Comparison of ENCODE assay signal across 8 cellular contexts in the genomic region with DNA sequence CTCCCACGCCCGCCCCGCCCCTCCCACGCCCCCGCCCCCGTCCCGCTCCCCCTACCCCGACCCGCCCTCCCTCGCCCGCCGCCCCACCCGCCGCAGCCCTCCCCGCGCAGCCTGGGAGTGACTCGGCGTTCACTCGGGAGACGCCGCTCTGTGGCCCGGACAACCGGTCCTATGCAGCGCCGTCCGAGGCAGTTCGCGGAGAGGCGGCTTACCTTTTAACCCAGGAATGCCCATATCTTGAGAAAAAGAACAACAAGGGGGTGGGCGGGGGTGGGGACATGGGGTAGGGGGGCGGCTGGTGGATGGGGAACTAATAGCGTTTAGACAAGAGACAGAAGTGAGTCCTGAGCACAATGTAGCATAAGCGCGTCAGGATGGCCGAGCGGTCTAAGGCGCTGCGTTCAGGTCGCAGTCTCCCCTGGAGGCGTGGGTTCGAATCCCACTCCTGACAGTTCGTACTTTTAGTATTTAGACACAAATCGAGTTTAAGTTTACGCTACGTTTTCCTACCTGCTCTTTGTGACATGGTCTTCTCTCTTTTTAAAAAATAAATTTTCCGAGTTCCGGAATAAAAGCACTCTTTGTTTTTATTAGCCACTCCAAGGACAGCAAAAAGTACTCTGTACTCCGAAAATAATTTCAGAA. TPM values are rescaled to one million over a fixed set of nuclear protein-coding genes. Genes with fewer than 3 reads are reported as not detected.
DNase-seq lines count a peak whose midpoint lies in the region; ATAC-seq, FAIRE-seq and TF ChIP-seq lines count a peak whose summit lies in the region.

No MANE protein-coding gene starts in this region.

- no peaks in the 10 kb centered on the region for H3K79me2 ChIP-seq in fibroblast of lung (ENCODE audit: control insufficient read depth, insufficient read depth, low read length)

- peaks cover 0 to 2% (median 0%) of the 10 kb centered on the region in 3 donors for H3K9me3 Mint-ChIP-seq in IgD-negative memory B cell
- peaks cover 5% of the 10 kb centered on the region for H3K9me3 Mint-ChIP-seq in activated T-helper 1 cell treated with anti-CD3 and anti-CD28 coated beads, Interleukin-12 subunit alpha, Interleukin-12 subunit beta, Interleukin-2, Interleukin-4 antibody, amounts not matched to agents 30 ng/mL and 10 ng/mL and 1 ng/mL, durations not matched to agents 14 hours and 24 hours and 36 hours
- peaks cover 0 to 6% (median 0%) of the 10 kb centered on the region in 9 donors for H3K9me3 Mint-ChIP-seq in naive thymus-derived CD8-positive, alpha-beta T cell

- intact Hi-C loops in activated T-helper 1 cell treated with anti-CD3 and anti-CD28 coated beads, Interleukin-12 subunit alpha, Interleukin-12 subunit beta, Interleukin-2, Interleukin-4 antibody, amounts not matched to agents 30 ng/mL and 10 ng/mL and 1 ng/mL, durations not matched to agents 14 hours and 24 hours and 36 hours (cut with micrococcal nuclease), result loop anchor here (1.0 kb wide), 5 partner anchors 11 to 64 kb away; a partner anchor contains a TSS

- peak overlapping the region; percentile 90 for H2AFZ ChIP-seq in fibroblast of lung (ENCODE audit: low read length)

- FAIRE-seq in RCC 7860 (lab: Jason Lieb, UNC), result no peak

- H3K27me3 Mint-ChIP-seq in IgD-negative memory B cell, result no peaks in the 10 kb centered on the region
- peaks cover 3% of the 10 kb centered on the region for H3K27me3 Mint-ChIP-seq in activated T-helper 1 cell treated with anti-CD3 and anti-CD28 coated beads, Interleukin-12 subunit alpha, Interleukin-12 subunit beta, Interleukin-2, Interleukin-4 antibody, amounts not matched to agents 30 ng/mL and 10 ng/mL and 1 ng/mL, durations not matched to agents 14 hours and 24 hours and 36 hours (ENCODE audit: insufficient read depth)
- peaks cover 0 to 3% (median 0%) of the 10 kb centered on the region in 5 donors for H3K27me3 Mint-ChIP-seq in naive thymus-derived CD8-positive, alpha-beta T cell

- H3K9me3 ChIP-seq in fibroblast of lung (ENCODE audit: control insufficient read depth, insufficient read depth, low read depth, low read length), result no peaks in the 10 kb centered on the region

- H3K27ac ChIP-seq in fibroblast of lung (ENCODE audit: insufficient read depth, low read length), result peak overlapping the region; percentile 86

- H3K9ac ChIP-seq in fibroblast of lung (ENCODE audit: insufficient read depth, low read length), result no peak overlapping the region

- H3K36me3 Mint-ChIP-seq in IgD-negative memory B cell, result peaks cover 6% of the 10 kb centered on the region
- H3K36me3 Mint-ChIP-seq in activated T-helper 1 cell treated with anti-CD3 and anti-CD28 coated beads, Interleukin-12 subunit alpha, Interleukin-12 subunit beta, Interleukin-2, Interleukin-4 antibody, amounts not matched to agents 30 ng/mL and 10 ng/mL and 1 ng/mL, durations not matched to agents 14 hours and 24 hours and 36 hours (ENCODE audit: low read depth), result peaks cover 3% of the 10 kb centered on the region
- peaks cover 0 to 2% (median 0%) of the 10 kb centered on the region in 3 donors for H3K36me3 Mint-ChIP-seq in naive thymus-derived CD8-positive, alpha-beta T cell

- TF ChIP-seq CTCF in fibroblast of lung (conservative IDR thresholded peaks at IDR 0.05 in 1 of 2, IDR thresholded peaks at IDR 0.05 in 1 of 2; ENCODE audit: low read depth in 1 of 2, low read length in 2 of 2), result no peak

- H3K4me3 Mint-ChIP-seq in IgD-negative memory B cell, result peak overlapping the region; percentile 84 to 95 (median 92)
- peak overlapping the region; percentile 83 for H3K4me3 Mint-ChIP-seq in activated T-helper 1 cell treated with anti-CD3 and anti-CD28 coated beads, Interleukin-12 subunit alpha, Interleukin-12 subunit beta, Interleukin-2, Interleukin-4 antibody, amounts not matched to agents 30 ng/mL and 10 ng/mL and 1 ng/mL, durations not matched to agents 14 hours and 24 hours and 36 hours
- peak overlapping the region; percentile 83 to 97 (median 89) for H3K4me3 Mint-ChIP-seq in naive thymus-derived CD8-positive, alpha-beta T cell

- ATAC-seq in GM21576 (IDR thresholded peaks at IDR 0.05; ENCODE audit: unreplicated experiment), result peak; percentile 45
- ATAC-seq in naive thymus-derived CD8-positive, alpha-beta T cell, result peak; percentile 70 to 82

- H3K36me3 ChIP-seq in fibroblast of lung (ENCODE audit: control insufficient read depth, insufficient read depth, low read length), result no peaks in the 10 kb centered on the region

- POLR2A ChIA-PET in naive thymus-derived CD8-positive, alpha-beta T cell (lab: Charles Lee), result interaction anchor here (0.5 to 5.3 kb wide), 10 partner anchors 12 to 199 kb away, joined by 3 to 59 read pairs (median 6); a partner anchor contains a TSS

- H3K4me3 ChIP-seq in fibroblast of lung (replicated peaks in 1 of 4; ENCODE audit: control extremely low read depth in 1 of 4, insufficient read depth in 1 of 4, low read depth in 3 of 4, low read length in 4 of 4), result peak overlapping the region; percentile 47 to 79 (median 52)

- peak; percentile 66 for DNase-seq in DMS153 (lab: John Stamatoyannopoulos, UW)
- peak; percentile 68 for DNase-seq in RCC 7860 (ENCODE audit: low spot score)
- peak; percentile 78 for DNase-seq in activated T-helper 1 cell treated with anti-CD3 and anti-CD28 coated beads, Interleukin-12 subunit alpha, Interleukin-12 subunit beta, Interleukin-2, Interleukin-4 antibody, amounts not matched to agents 30 ng/mL and 10 ng/mL and 1 ng/mL, durations not matched to agents 14 hours and 24 hours and 36 hours (ENCODE audit: low spot score)
- peak; percentile 80 to 87 for DNase-seq in fibroblast of lung (ENCODE audit: low read depth in 2 of 2)
- DNase-seq in naive thymus-derived CD8-positive, alpha-beta T cell, result peak; percentile 76 to 92 (median 86)
- DNase-seq in stimulated activated naive CD4-positive, alpha-beta T cell (lab: John Stamatoyannopoulos, UW), result peak; percentile 79 to 94 (median 90)

- H3K4me2 ChIP-seq in fibroblast of lung (ENCODE audit: extremely low read depth, insufficient read depth, low read length), result peak overlapping the region; percentile 75

- no peaks in the 10 kb centered on the region for H4K20me1 ChIP-seq in fibroblast of lung (ENCODE audit: control insufficient read depth, extremely low read depth, insufficient read depth, low read length)

- H3K27ac Mint-ChIP-seq in IgD-negative memory B cell, result peak overlapping the region; percentile 91 to 100 (median 98)
- H3K27ac Mint-ChIP-seq in activated T-helper 1 cell treated with anti-CD3 and anti-CD28 coated beads, Interleukin-12 subunit alpha, Interleukin-12 subunit beta, Interleukin-2, Interleukin-4 antibody, amounts not matched to agents 30 ng/mL and 10 ng/mL and 1 ng/mL, durations not matched to agents 14 hours and 24 hours and 36 hours, result peak overlapping the region; percentile 97
- H3K27ac Mint-ChIP-seq in naive thymus-derived CD8-positive, alpha-beta T cell, result peak overlapping the region; percentile 67 to 98 (median 94)

- H3K4me1 Mint-ChIP-seq in IgD-negative memory B cell, result peaks cover 31 to 42% (median 40%) of the 10 kb centered on the region in 3 donors
- H3K4me1 Mint-ChIP-seq in activated T-helper 1 cell treated with anti-CD3 and anti-CD28 coated beads, Interleukin-12 subunit alpha, Interleukin-12 subunit beta, Interleukin-2, Interleukin-4 antibody, amounts not matched to agents 30 ng/mL and 10 ng/mL and 1 ng/mL, durations not matched to agents 14 hours and 24 hours and 36 hours (ENCODE audit: low read depth), result peaks cover 35% of the 10 kb centered on the region
- peaks cover 13 to 41% (median 34%) of the 10 kb centered on the region in 4 donors for H3K4me1 Mint-ChIP-seq in naive thymus-derived CD8-positive, alpha-beta T cell

- no peaks in the 10 kb centered on the region for H3K27me3 ChIP-seq in fibroblast of lung (ENCODE audit: control insufficient read depth, insufficient read depth, low read length)

- H3K4me1 ChIP-seq in fibroblast of lung (ENCODE audit: control insufficient read depth, extremely low read depth, insufficient read depth, low read length), result no peaks in the 10 kb centered on the region

RNA-seq across cellular contexts. Expression of a gene that starts 17.2 kb away (rescaled TPM):
- polyA plus RNA-seq in IgD-negative memory B cell (120 TPM), fibroblast of lung (58.7 and 74.9 TPM in 2 replicates)
- 77.6 and 86.8 TPM in 2 replicates for total RNA-seq in activated T-helper 1 cell treated with anti-CD3 and anti-CD28 coated beads, Interleukin-12 subunit alpha, Interleukin-12 subunit beta, Interleukin-2, Interleukin-4 antibody, amounts not matched to agents 30 ng/mL and 10 ng/mL and 1 ng/mL, durations not matched to agents 14 hours and 24 hours and 36 hours
- total RNA-seq in fibroblast of lung, result 90.4 and 111 TPM in 2 replicates
- 50.1 and 58.4 TPM in 2 replicates for polyA plus RNA-seq in fibroblast of lung (2012)
- polyA minus RNA-seq in fibroblast of lung (ENCODE audit: low replicate concordance), result 6.0 and 7.6 TPM in 2 replicates
- 10 to 100 TPM; 73.3 to 77.5 TPM for total RNA-seq in naive thymus-derived CD8-positive, alpha-beta T cell
- 100 to 1,000 TPM; 110 to 183 (median 151) TPM for polyA plus RNA-seq in naive thymus-derived CD8-positive, alpha-beta T cell

RNA-seq across cellular contexts. Expression of a gene that starts 20.9 kb away (rescaled TPM):
- polyA plus RNA-seq in IgD-negative memory B cell (3.7 TPM), fibroblast of lung (not detected in 2 replicates)
- not detected in 2 replicates for total RNA-seq in activated T-helper 1 cell treated with anti-CD3 and anti-CD28 coated beads, Interleukin-12 subunit alpha, Interleukin-12 subunit beta, Interleukin-2, Interleukin-4 antibody, amounts not matched to agents 30 ng/mL and 10 ng/mL and 1 ng/mL, durations not matched to agents 14 hours and 24 hours and 36 hours
- total RNA-seq in fibroblast of lung, result not detected in 2 replicates
- not detected in 2 replicates for polyA plus RNA-seq in fibroblast of lung (2012)
- polyA minus RNA-seq in fibroblast of lung (ENCODE audit: low replicate concordance), result not detected in 2 replicates
- total RNA-seq in naive thymus-derived CD8-positive, alpha-beta T cell, result not detected
- not detected for polyA plus RNA-seq in naive thymus-derived CD8-positive, alpha-beta T cell

Comparison
In these comparisons a context has a peak if more than half of its experiments do, and no peak if none do; other contexts are left out.
1. Peak in every context shown above with its lines: DNase-seq, ATAC-seq, H3K4me3 ChIP-seq and H3K27ac ChIP-seq.